ENCODE assay signal across 8 cellular contexts in genomic region chr1:156102634-156103511, GRCh38. TPM values are rescaled to one million over a fixed set of nuclear protein-coding genes. Genes with fewer than 3 reads are reported as not detected.
DNase-seq lines count a peak whose midpoint lies in the region.

No MANE protein-coding gene starts in this region.

- peaks cover 60% of the 10 kb centered on the region for H3K4me1 ChIP-seq in stomach smooth muscle (ENCODE audit: control insufficient read depth, insufficient read depth, low read length)

- peaks cover 5% of the 10 kb centered on the region for H3K27me3 Mint-ChIP-seq in T-helper 2 cell treated with Interferon-gamma antibody and Interleukin-4, amounts not matched to agents 5 μg/mL and 100 μg/mL, for 36 hours (ENCODE audit: low read depth)
- peaks cover 23% of the 10 kb centered on the region for H3K27me3 Mint-ChIP-seq in activated T-helper 1 cell treated with anti-CD3 and anti-CD28 coated beads, Interleukin-12 subunit alpha, Interleukin-12 subunit beta, Interleukin-2, Interleukin-4 antibody, amounts not matched to agents 30 ng/mL and 10 ng/mL and 1 ng/mL, durations not matched to agents 14 hours and 24 hours and 36 hours (ENCODE audit: insufficient read depth)

- peak overlapping the region; percentile 21 to 90 for H3K9ac ChIP-seq in stomach smooth muscle (ENCODE audit: low read length in 2 of 2)

- no peaks in the 10 kb centered on the region for H3K36me3 Mint-ChIP-seq in T-helper 2 cell treated with Interferon-gamma antibody and Interleukin-4, amounts not matched to agents 5 μg/mL and 100 μg/mL, for 36 hours (ENCODE audit: low read depth)
- H3K36me3 Mint-ChIP-seq in activated T-helper 1 cell treated with anti-CD3 and anti-CD28 coated beads, Interleukin-12 subunit alpha, Interleukin-12 subunit beta, Interleukin-2, Interleukin-4 antibody, amounts not matched to agents 30 ng/mL and 10 ng/mL and 1 ng/mL, durations not matched to agents 14 hours and 24 hours and 36 hours (ENCODE audit: low read depth), result peaks cover 4% of the 10 kb centered on the region

- no peaks in the 10 kb centered on the region for H3K27me3 ChIP-seq in stomach smooth muscle (ENCODE audit: control insufficient read depth in 1 of 2, insufficient read depth in 2 of 2, low read length in 2 of 2)

- peaks cover 53% of the 10 kb centered on the region for H3K4me1 Mint-ChIP-seq in T-helper 2 cell treated with Interferon-gamma antibody and Interleukin-4, amounts not matched to agents 5 μg/mL and 100 μg/mL, for 36 hours (ENCODE audit: low read depth)
- H3K4me1 Mint-ChIP-seq in activated T-helper 1 cell treated with anti-CD3 and anti-CD28 coated beads, Interleukin-12 subunit alpha, Interleukin-12 subunit beta, Interleukin-2, Interleukin-4 antibody, amounts not matched to agents 30 ng/mL and 10 ng/mL and 1 ng/mL, durations not matched to agents 14 hours and 24 hours and 36 hours (ENCODE audit: low read depth), result peaks cover 62% of the 10 kb centered on the region

- H3K9me3 ChIP-seq in stomach smooth muscle (ENCODE audit: control insufficient read depth in 2 of 2, low read length in 2 of 2), result no peaks in the 10 kb centered on the region

- intact Hi-C loops in activated T-helper 1 cell treated with anti-CD3 and anti-CD28 coated beads, Interleukin-12 subunit alpha, Interleukin-12 subunit beta, Interleukin-2, Interleukin-4 antibody, amounts not matched to agents 30 ng/mL and 10 ng/mL and 1 ng/mL, durations not matched to agents 14 hours and 24 hours and 36 hours (cut with micrococcal nuclease), result no loop called here

- peak overlapping the region; percentile 26 to 65 for H3K4me3 ChIP-seq in stomach smooth muscle (ENCODE audit: low read length in 2 of 2)

- no peak overlapping the region for H3K4me3 Mint-ChIP-seq in T-helper 2 cell treated with Interferon-gamma antibody and Interleukin-4, amounts not matched to agents 5 μg/mL and 100 μg/mL, for 36 hours
- no peak overlapping the region for H3K4me3 Mint-ChIP-seq in activated T-helper 1 cell treated with anti-CD3 and anti-CD28 coated beads, Interleukin-12 subunit alpha, Interleukin-12 subunit beta, Interleukin-2, Interleukin-4 antibody, amounts not matched to agents 30 ng/mL and 10 ng/mL and 1 ng/mL, durations not matched to agents 14 hours and 24 hours and 36 hours

- no peak for DNase-seq in T-helper 2 cell treated with Interferon-gamma antibody and Interleukin-4, amounts not matched to agents 5 μg/mL and 100 μg/mL, for 36 hours (ENCODE audit: low spot score)
- DNase-seq in T-helper 2 cell (no peak), hepatic stellate cell (ENCODE audit: low spot score) (peak; percentile 63), NCI-H748 treated with DMSO at 0.1 percent for 48 hours (lab: John Stamatoyannopoulos, UW) (no peak), midbrain (lab: John Stamatoyannopoulos, UW) (no peak), DMS53 treated with DMSO at 0.1 percent for 48 hours (lab: John Stamatoyannopoulos, UW; ENCODE audit: unreplicated experiment) (no peak)
- no peak for DNase-seq in activated T-helper 1 cell treated with anti-CD3 and anti-CD28 coated beads, Interleukin-12 subunit alpha, Interleukin-12 subunit beta, Interleukin-2, Interleukin-4 antibody, amounts not matched to agents 30 ng/mL and 10 ng/mL and 1 ng/mL, durations not matched to agents 14 hours and 24 hours and 36 hours (ENCODE audit: low spot score)

- peak overlapping the region; percentile 100 for H3K27ac ChIP-seq in stomach smooth muscle (ENCODE audit: low read length)

- H3K27ac Mint-ChIP-seq in T-helper 2 cell treated with Interferon-gamma antibody and Interleukin-4, amounts not matched to agents 5 μg/mL and 100 μg/mL, for 36 hours, result peak overlapping the region; percentile 13
- H3K27ac Mint-ChIP-seq in activated T-helper 1 cell treated with anti-CD3 and anti-CD28 coated beads, Interleukin-12 subunit alpha, Interleukin-12 subunit beta, Interleukin-2, Interleukin-4 antibody, amounts not matched to agents 30 ng/mL and 10 ng/mL and 1 ng/mL, durations not matched to agents 14 hours and 24 hours and 36 hours, result peak overlapping the region; percentile 47

- H3K9me3 Mint-ChIP-seq in T-helper 2 cell treated with Interferon-gamma antibody and Interleukin-4, amounts not matched to agents 5 μg/mL and 100 μg/mL, for 36 hours, result no peaks in the 10 kb centered on the region
- no peaks in the 10 kb centered on the region for H3K9me3 Mint-ChIP-seq in activated T-helper 1 cell treated with anti-CD3 and anti-CD28 coated beads, Interleukin-12 subunit alpha, Interleukin-12 subunit beta, Interleukin-2, Interleukin-4 antibody, amounts not matched to agents 30 ng/mL and 10 ng/mL and 1 ng/mL, durations not matched to agents 14 hours and 24 hours and 36 hours

- no peaks in the 10 kb centered on the region for H3K36me3 ChIP-seq in stomach smooth muscle (ENCODE audit: control insufficient read depth in 2 of 2, insufficient read depth in 2 of 2, low read length in 2 of 2)

RNA-seq across cellular contexts. Expression of gene LMNA, which starts 11.6 kb away (rescaled TPM):
- total RNA-seq in activated T-helper 1 cell treated with anti-CD3 and anti-CD28 coated beads, Interleukin-12 subunit alpha, Interleukin-12 subunit beta, Interleukin-2, Interleukin-4 antibody, amounts not matched to agents 30 ng/mL and 10 ng/mL and 1 ng/mL, durations not matched to agents 14 hours and 24 hours and 36 hours, result 80.1 and 84.1 TPM in 2 replicates

RNA-seq across cellular contexts. Expression of gene MEX3A, which starts 20.6 kb away (rescaled TPM):
- total RNA-seq in activated T-helper 1 cell treated with anti-CD3 and anti-CD28 coated beads, Interleukin-12 subunit alpha, Interleukin-12 subunit beta, Interleukin-2, Interleukin-4 antibody, amounts not matched to agents 30 ng/mL and 10 ng/mL and 1 ng/mL, durations not matched to agents 14 hours and 24 hours and 36 hours, result 0.27 and 0.41 TPM in 2 replicates

RNA-seq across cellular contexts. Expression of gene RAB25, which starts 41.9 kb away (rescaled TPM):
- 0.18 TPM in 1 of 2 replicates, not detected in the other for total RNA-seq in activated T-helper 1 cell treated with anti-CD3 and anti-CD28 coated beads, Interleukin-12 subunit alpha, Interleukin-12 subunit beta, Interleukin-2, Interleukin-4 antibody, amounts not matched to agents 30 ng/mL and 10 ng/mL and 1 ng/mL, durations not matched to agents 14 hours and 24 hours and 36 hours

RNA-seq across cellular contexts. Expression of gene LAMTOR2, which starts 48.3 kb away (rescaled TPM):
- total RNA-seq in activated T-helper 1 cell treated with anti-CD3 and anti-CD28 coated beads, Interleukin-12 subunit alpha, Interleukin-12 subunit beta, Interleukin-2, Interleukin-4 antibody, amounts not matched to agents 30 ng/mL and 10 ng/mL and 1 ng/mL, durations not matched to agents 14 hours and 24 hours and 36 hours, result 66.8 and 67.1 TPM in 2 replicates

RNA-seq across cellular contexts. Expression of gene UBQLN4, which starts 49.3 kb away (rescaled TPM):
- total RNA-seq in activated T-helper 1 cell treated with anti-CD3 and anti-CD28 coated beads, Interleukin-12 subunit alpha, Interleukin-12 subunit beta, Interleukin-2, Interleukin-4 antibody, amounts not matched to agents 30 ng/mL and 10 ng/mL and 1 ng/mL, durations not matched to agents 14 hours and 24 hours and 36 hours, result 59.5 and 64.5 TPM in 2 replicates
